8 cellular contexts compared by ENCODE assay signal in genomic region chr14:61751475-61751989, GRCh38. TPM values are rescaled to one million over a fixed set of nuclear protein-coding genes. Genes with fewer than 3 reads are reported as not detected.
DNase-seq lines count a peak whose midpoint lies in the region; ATAC-seq and TF ChIP-seq lines count a peak whose summit lies in the region.

No MANE protein-coding gene starts in this region.

- no peak overlapping the region for H3K9ac ChIP-seq in smooth muscle cell (ENCODE audit: low read depth)

- no peaks in the 10 kb centered on the region for H3K27me3 ChIP-seq in H7 (ENCODE audit: control insufficient read depth, insufficient read depth, low read length)
- H3K27me3 ChIP-seq in smooth muscle cell (ENCODE audit: low read depth), result no peaks in the 10 kb centered on the region

- intact Hi-C loops in head of caudate nucleus (cut with DNase I), result loop anchor here (10.0 kb wide), 1 partner anchor 57 kb away; the partner anchor contains the start of gene HIF1A

- ATAC-seq in GM19397 (IDR thresholded peaks at IDR 0.05; ENCODE audit: unreplicated experiment), result no peak

- 87% methylated on average over 8 of the region's 8 CpGs for WGBS in smooth muscle cell (ENCODE audit: low lambda C conversion rate)

- H3K4me2 ChIP-seq in smooth muscle cell, result peak overlapping the region; percentile 1

- peak overlapping the region; percentile 42 for H3K27ac ChIP-seq in smooth muscle cell (ENCODE audit: low read depth)

- peaks cover 10% of the 10 kb centered on the region for H3K79me2 ChIP-seq in smooth muscle cell (ENCODE audit: low read depth)

- no peaks in the 10 kb centered on the region for H3K4me1 ChIP-seq in smooth muscle cell (ENCODE audit: low read depth)

- H3K27ac Mint-ChIP-seq in glutamatergic neuron (ENCODE audit: unreplicated experiment), result no peak overlapping the region

- no peak overlapping the region for H2AFZ ChIP-seq in smooth muscle cell (ENCODE audit: low read depth)

- H3K9me3 Mint-ChIP-seq in glutamatergic neuron (ENCODE audit: unreplicated experiment), result peaks cover 6% of the 10 kb centered on the region

- H3K27me3 Mint-ChIP-seq in glutamatergic neuron (ENCODE audit: unreplicated experiment), result peaks cover 3% of the 10 kb centered on the region

- TF ChIP-seq CTCF in WI38 (IDR thresholded peaks at IDR 0.05; ENCODE audit: low read depth, low read length) (no peak), glutamatergic neuron (IDR thresholded peaks at IDR 0.05; ENCODE audit: partially characterized antibody, unreplicated experiment) (no peak), smooth muscle cell (IDR thresholded peaks at IDR 0.05; ENCODE audit: borderline replicate concordance, insufficient read depth, poor library complexity, severe bottlenecking) (no peak), GM20000 (IDR thresholded peaks at IDR 0.05; ENCODE audit: extremely low read depth, missing control alignments) (no peak)

- no peaks in the 10 kb centered on the region for H3K9me3 ChIP-seq in smooth muscle cell (replicated peaks; ENCODE audit: low read depth)

- peaks cover 3% of the 10 kb centered on the region for H3K4me1 Mint-ChIP-seq in glutamatergic neuron (ENCODE audit: low read depth, unreplicated experiment)

- peaks cover 23% of the 10 kb centered on the region for H4K20me1 ChIP-seq in smooth muscle cell (ENCODE audit: low read depth)

- H3K36me3 ChIP-seq in H7 (replicated peaks; ENCODE audit: control insufficient read depth, insufficient read depth, low read length) (peaks cover 3% of the 10 kb centered on the region), smooth muscle cell (ENCODE audit: low read depth) (peaks cover 21% of the 10 kb centered on the region)

- peak overlapping the region; percentile 81 for H3K4me3 Mint-ChIP-seq in glutamatergic neuron (ENCODE audit: unreplicated experiment)

- H3K4me3 ChIP-seq in H7 (ENCODE audit: insufficient read depth, low read depth, low read length) (peak overlapping the region; percentile 56), WI38 (ENCODE audit: low read depth, low read length) (peak overlapping the region; percentile 61), smooth muscle cell (no peak overlapping the region)

- DNase-seq in H7 (no peak), glutamatergic neuron (no peak), smooth muscle cell (lab: John Stamatoyannopoulos, UW; ENCODE audit: unreplicated experiment) (no peak), RKO (ENCODE audit: low spot score) (no peak), GM20000 (ENCODE audit: low spot score) (no peak), head of caudate nucleus (no peak)

- peaks cover 46% of the 10 kb centered on the region for H3F3A ChIP-seq in smooth muscle cell (ENCODE audit: low read depth)

- no peaks in the 10 kb centered on the region for H3K36me3 Mint-ChIP-seq in glutamatergic neuron (ENCODE audit: unreplicated experiment)

RNA-seq across cellular contexts. Expression of gene SNAPC1, which starts 10.7 kb away (rescaled TPM):
- total RNA-seq in H7 (2014; rRNA removed; shearing (Covaris generic)), result 11.6 and 16.7 TPM in 2 replicates
- total RNA-seq in glutamatergic neuron (ENCODE audit: unreplicated experiment), result 1.3 TPM
- total RNA-seq in smooth muscle cell, result 13.3 and 13.5 TPM in 2 replicates
- polyA plus RNA-seq in smooth muscle cell, result 6.1 and 8.4 TPM in 2 replicates

RNA-seq across cellular contexts. Expression of gene HIF1A, which starts 56.2 kb away (rescaled TPM):
- total RNA-seq in H7 (2014; rRNA removed; shearing (Covaris generic)), result 181 and 199 TPM in 2 replicates
- 145 TPM for total RNA-seq in glutamatergic neuron (ENCODE audit: unreplicated experiment)
- total RNA-seq in smooth muscle cell, result 333 and 376 TPM in 2 replicates
- 140 and 152 TPM in 2 replicates for polyA plus RNA-seq in smooth muscle cell
